In genomic region chr1:154749078-154749760, GRCh38 we compare ENCODE assay signal across 8 cellular contexts.
DNase-seq lines count a peak whose midpoint lies in the region; ATAC-seq, FAIRE-seq and TF ChIP-seq lines count a peak whose summit lies in the region.

No MANE protein-coding gene starts in this region.

- no TSS peak for BruUV-seq in OCI-LY7 (replicated peaks; lab: Mats Ljungman, UMichigan)

- no peaks in the 10 kb centered on the region for H3K23me2 ChIP-seq in H1 (ENCODE audit: low read depth, low read length)

- no peak for FAIRE-seq in H1 (lab: Jason Lieb, UNC)

- ATAC-seq in HG02970 (IDR thresholded peaks at IDR 0.05; ENCODE audit: low FRiP score, unreplicated experiment) = no peak
- ATAC-seq in GM19351 (IDR thresholded peaks at IDR 0.05; ENCODE audit: unreplicated experiment) = no peak
- ATAC-seq in GM21515 (IDR thresholded peaks at IDR 0.05; ENCODE audit: unreplicated experiment) = no peak

- peak overlapping the region; percentile 71 for H3K18ac ChIP-seq in H1 (ENCODE audit: extremely low read depth, low read length)

- no peaks in the 10 kb centered on the region for H3K79me2 ChIP-seq in OCI-LY7 (ENCODE audit: insufficient read depth, low read depth, low read length)
- H3K79me2 ChIP-seq in H1 (ENCODE audit: control insufficient read depth in 1 of 2, insufficient read depth in 2 of 2, low read length in 2 of 2) = no peaks in the 10 kb centered on the region

- H4K20me1 ChIP-seq in OCI-LY7 (ENCODE audit: insufficient read depth, low read length) (no peaks in the 10 kb centered on the region), H1 (replicated peaks in 1 of 2; ENCODE audit: control insufficient read depth in 1 of 2, insufficient read depth in 2 of 2, low read length in 2 of 2) (no peaks in the 10 kb centered on the region)

- no peak overlapping the region for H3K23ac ChIP-seq in H1 (ENCODE audit: insufficient read length)

- no peak overlapping the region for H4K91ac ChIP-seq in H1 (replicated peaks; ENCODE audit: insufficient read length, low read length)

- TF ChIP-seq CTCF in OCI-LY7 (conservative IDR thresholded peaks at IDR 0.05; ENCODE audit: low read length) (peak; percentile 64), H1 (IDR thresholded peaks at IDR 0.05; ENCODE audit: control extremely low read depth in 1 of 3, insufficient read depth in 1 of 3, low read depth in 1 of 3, low read length in 3 of 3) (peak; percentile 15 to 56 (median 38); a peak in 3 of 4 replicates)

- no peak overlapping the region for H2BK5ac ChIP-seq in H1 (ENCODE audit: low read depth, low read length)

- H2BK120ac ChIP-seq in H1 (replicated peaks; ENCODE audit: low read depth, low read length) = no peak overlapping the region

- H3K27ac ChIP-seq in OCI-LY7 (ENCODE audit: low read depth, low read length, poor library complexity, severe bottlenecking) (no peak overlapping the region), H1 (ENCODE audit: low read depth, low read length) (no peak overlapping the region)

- DNase-seq in activated T-cell treated with anti-CD3 and anti-CD28 coated beads for 48 hours (ENCODE audit: low read depth) (peak; percentile 55), OCI-LY7 (ENCODE audit: low spot score) (peak; percentile 23), H1 (ENCODE audit: low read depth in 1 of 2, low spot score in 2 of 2) (no peak)
- no peak for DNase-seq in activated T-cell treated with anti-CD3 and anti-CD28 coated beads, Interleukin-2, amount 50 U/mL, for 1 hour
- peak; percentile 48 to 56 for DNase-seq in stimulated activated CD4-positive, alpha-beta T cell treated with anti-CD3 and anti-CD28 coated beads, Interleukin-2, amount 100 ng/mL, for 48 hours

- H2AFZ ChIP-seq in OCI-LY7 (ENCODE audit: low read length) = no peak overlapping the region
- H2AFZ ChIP-seq in H1 (ENCODE audit: low read length) = no peak overlapping the region

- H3K9me3 ChIP-seq in OCI-LY7 (ENCODE audit: low read length) = no peaks in the 10 kb centered on the region
- no peaks in the 10 kb centered on the region for H3K9me3 ChIP-seq in H1 (ENCODE audit: insufficient read depth in 2 of 2, low read depth in 1 of 2, low read length in 1 of 2)

- no peak overlapping the region for H3K4ac ChIP-seq in H1 (replicated peaks; ENCODE audit: insufficient read length, low read depth, low read length)

- no peaks in the 10 kb centered on the region for H3K79me1 ChIP-seq in H1 (ENCODE audit: low read depth, low read length)

- H3K36me3 ChIP-seq in OCI-LY7 (ENCODE audit: insufficient read depth, low read length) = peaks cover 28% of the 10 kb centered on the region; the same call in 1 of the 2 replicates
- no peaks in the 10 kb centered on the region; a peak in 2 of 8 replicates for H3K36me3 ChIP-seq in H1 (ENCODE audit: control insufficient read depth in 2 of 4, insufficient read depth in 4 of 4, low read length in 3 of 4)

- POLR2A ChIA-PET in OCI-LY7 (lab: Charles Lee) (no interaction called here), H1 (lab: Charles Lee; ENCODE audit: partially characterized antibody) (interaction anchor here (1.0 kb wide), 1 partner anchor 144 kb away, joined by 3 read pairs; no protein-coding TSS in a partner anchor)

- H3K27me3 ChIP-seq in H1 (replicated peaks in 1 of 4; ENCODE audit: control insufficient read depth in 3 of 4, extremely low read depth in 1 of 4, insufficient read depth in 3 of 4, low read length in 3 of 4) = no peaks in the 10 kb centered on the region

- H3K9ac ChIP-seq in H1 (replicated peaks in 1 of 4; ENCODE audit: extremely low read depth in 1 of 4, low read depth in 3 of 4, low read length in 3 of 4) = no peak overlapping the region

- no peak overlapping the region for H3K14ac ChIP-seq in H1 (ENCODE audit: insufficient read length)

- no peak overlapping the region for H3K56ac ChIP-seq in H1 (replicated peaks; ENCODE audit: insufficient read length, low read depth, low read length)

- H3K4me2 ChIP-seq in OCI-LY7 (ENCODE audit: low read length) (no peak overlapping the region), H1 (ENCODE audit: insufficient read depth in 1 of 2, low read depth in 2 of 2, low read length in 2 of 2) (no peak overlapping the region)

- H4K5ac ChIP-seq in H1 (ENCODE audit: insufficient read length, low read depth, low read length) = no peak overlapping the region

- no peak overlapping the region for H2AK5ac ChIP-seq in H1 (ENCODE audit: low read depth, low read length)

- no peak for TF ChIP-seq EP300 in H1 (IDR thresholded peaks at IDR 0.05; ENCODE audit: borderline replicate concordance in 1 of 2, low read depth in 2 of 2, low read length in 2 of 2)

- H3K4me3 ChIP-seq in OCI-LY7 (ENCODE audit: low read depth, low read length, poor library complexity, severe bottlenecking) = no peak overlapping the region
- H3K4me3 ChIP-seq in H1 (ENCODE audit: extremely low read depth in 1 of 4, insufficient read depth in 2 of 4, low read depth in 3 of 4, low read length in 4 of 4) = no peak overlapping the region

- peak; percentile 30 to 51; a peak in 3 of 4 replicates for TF ChIP-seq RAD21 in H1 (IDR thresholded peaks at IDR 0.05 in 1 of 2, conservative IDR thresholded peaks at IDR 0.05 in 1 of 2; ENCODE audit: low read depth in 2 of 2, low read length in 2 of 2)

- intact Hi-C loops in OCI-LY7 (cut with micrococcal nuclease; ENCODE audit: unreplicated experiment) = no loop called here

- TF ChIP-seq POLR2A in H1 (IDR thresholded peaks at IDR 0.05; ENCODE audit: control extremely low read depth in 1 of 2, low read depth in 2 of 2, low read length in 2 of 2) = no peak

- CTCF ChIA-PET in OCI-LY7 (lab: Charles Lee; ENCODE audit: unreplicated experiment) = no interaction called here
- CTCF ChIA-PET in H1 (lab: Charles Lee; ENCODE audit: partially characterized antibody) = interaction anchor here (0.8 to 3.0 kb wide), 8 partner anchors 11 to 337 kb away, joined by 3 to 34 read pairs (median 4); no protein-coding TSS in a partner anchor

- no peak overlapping the region for H2BK20ac ChIP-seq in H1 (ENCODE audit: low read length)

- WGBS in H1 (ENCODE audit: extremely low coverage in 1 of 2, insufficient coverage in 1 of 2, insufficient read length in 1 of 2, insufficient replicate concordance in 2 of 2, low coverage in 1 of 2, low lambda C conversion rate in 2 of 2, missing lambda C conversion rate in 1 of 2), 2 experiments = 54% methylated on average over 7 of the region's 8 CpGs; no CpG with 5 or more reads in 1 of the 2 experiments

- H3K4me1 ChIP-seq in OCI-LY7 (ENCODE audit: insufficient read depth, low read length, poor library complexity, severe bottlenecking) = no peaks in the 10 kb centered on the region
- H3K4me1 ChIP-seq in H1 (replicated peaks in 1 of 4; ENCODE audit: control insufficient read depth in 3 of 4, insufficient read depth in 4 of 4, low read length in 3 of 4) = peaks cover 0 to 21% (median 11%) of the 10 kb centered on the region in 4 experiments; a peak in 6 of 7 replicates

- no peaks in the 10 kb centered on the region for H3K9me2 ChIP-seq in OCI-LY7 (ENCODE audit: insufficient read depth, low read length)

- H2BK15ac ChIP-seq in H1 (ENCODE audit: low read length) = no peak overlapping the region

- no peak overlapping the region for H4K8ac ChIP-seq in H1 (ENCODE audit: extremely low read depth, insufficient read depth, low read length)

- no peak overlapping the region for H2BK12ac ChIP-seq in H1 (ENCODE audit: low read depth, low read length)

TF ChIP-seq in H1, 55 proteins besides CTCF, POLR2A, EP300 and RAD21:
- TF ChIP-seq SP4 (IDR thresholded peaks at IDR 0.05; ENCODE audit: low read length) (no peak), SIX5 (IDR thresholded peaks at IDR 0.05; ENCODE audit: low read depth, low read length) (no peak), CTBP2 (IDR thresholded peaks at IDR 0.05; ENCODE audit: borderline replicate concordance, insufficient read depth, insufficient read length, low read length) (no peak), TAF7 (optimal IDR thresholded peaks at IDR 0.05; ENCODE audit: borderline replicate concordance, low read depth, low read length) (no peak), ATF2 (IDR thresholded peaks at IDR 0.05; ENCODE audit: low read length) (no peak), HDAC2 (IDR thresholded peaks at IDR 0.05; ENCODE audit: borderline replicate concordance in 1 of 2, low read depth in 2 of 2, low read length in 2 of 2) (0 out of 4 replicates have a peak, but pooled peaks of 1 of the 2 experiments have one; percentile 55), SP2 (IDR thresholded peaks at IDR 0.05; ENCODE audit: low read length) (no peak), RBBP5 (IDR thresholded peaks at IDR 0.05; ENCODE audit: borderline replicate concordance, low read depth, low read length) (no peak), KDM5A (IDR thresholded peaks at IDR 0.05; ENCODE audit: low read length) (no peak), TCF12 (IDR thresholded peaks at IDR 0.05; ENCODE audit: low read depth, low read length) (no peak), TEAD4 (IDR thresholded peaks at IDR 0.05; ENCODE audit: low read depth, low read length) (no peak), KDM1A (IDR thresholded peaks at IDR 0.05; ENCODE audit: borderline replicate concordance, low read length) (peak; percentile 82; the same call in 1 of the 2 replicates), SP1 (IDR thresholded peaks at IDR 0.05; ENCODE audit: low read depth, low read length) (no peak), MAFK (IDR thresholded peaks at IDR 0.05; ENCODE audit: low read depth, low read length) (peak; percentile 15; the same call in 1 of the 2 replicates), POU5F1 (IDR thresholded peaks at IDR 0.05; ENCODE audit: low read depth, low read length) (no peak), BCL11A (IDR thresholded peaks at IDR 0.05; ENCODE audit: low read depth in 2 of 2, low read length in 2 of 2) (no peak), BRCA1 (IDR thresholded peaks at IDR 0.05; ENCODE audit: low read depth, low read length) (no peak), CREB1 (IDR thresholded peaks at IDR 0.05) (no peak), SAP30 (IDR thresholded peaks at IDR 0.05; ENCODE audit: insufficient read depth, insufficient replicate concordance, low read length) (no peak)

Comparison
In these comparisons a context has a peak if more than half of its experiments do, and no peak if none do; other contexts are left out.
1. DNase-seq: peak in activated T-cell treated with anti-CD3 and anti-CD28 coated beads for 48 hours (single experiment), OCI-LY7 (single experiment) and stimulated activated CD4-positive, alpha-beta T cell treated with anti-CD3 and anti-CD28 coated beads, Interleukin-2, amount 100 ng/mL, for 48 hours (2 of 2); none in activated T-cell treated with anti-CD3 and anti-CD28 coated beads, Interleukin-2, amount 50 U/mL, for 1 hour (single experiment) and H1 (0 of 2).